In genomic region chr22:38707346-38707745, GRCh38 we compare ENCODE assay signal across 8 cellular contexts. TPM values are rescaled to one million over a fixed set of nuclear protein-coding genes. Genes with fewer than 3 reads are reported as not detected.
A peak's percentile ranks its signal among the peaks of the same experiment; 100 is the strongest.
DNase-seq lines count a peak whose midpoint lies in the region; ATAC-seq, FAIRE-seq and TF ChIP-seq lines count a peak whose summit lies in the region.

No MANE protein-coding gene starts in this region.

- TF ChIP-seq CTCF in heart left ventricle (IDR thresholded peaks at IDR 0.05) = no peak
- TF ChIP-seq CTCF in activated CD8-positive, alpha-beta T cell treated with anti-CD3 and anti-CD28 coated beads for 36 hours (IDR thresholded peaks at IDR 0.05) = no peak
- TF ChIP-seq CTCF in kidney epithelial cell (IDR thresholded peaks at IDR 0.05; ENCODE audit: insufficient read depth, low read length, poor library complexity, severe bottlenecking) = no peak

- TF ChIP-seq POLR2A in heart left ventricle (IDR thresholded peaks at IDR 0.05) = no peak

- H3K27me3 ChIP-seq in heart left ventricle (no peaks in the 10 kb centered on the region), kidney epithelial cell (ENCODE audit: control insufficient read depth, insufficient read depth, low read length) (no peaks in the 10 kb centered on the region)

- no peaks in the 10 kb centered on the region for H3K9me3 Mint-ChIP-seq in activated CD8-positive, alpha-beta T cell treated with anti-CD3 and anti-CD28 coated beads for 36 hours

- H3K27me3 Mint-ChIP-seq in activated CD8-positive, alpha-beta T cell treated with anti-CD3 and anti-CD28 coated beads for 36 hours = no peaks in the 10 kb centered on the region

- H3K36me3 Mint-ChIP-seq in activated CD8-positive, alpha-beta T cell treated with anti-CD3 and anti-CD28 coated beads for 36 hours (ENCODE audit: low read depth) = peaks cover 41% of the 10 kb centered on the region

- H3K36me3 ChIP-seq in heart left ventricle = peaks cover 0 to 24% (median 10%) of the 10 kb centered on the region in 9 donors
- no peaks in the 10 kb centered on the region for H3K36me3 ChIP-seq in kidney epithelial cell (ENCODE audit: control insufficient read depth, insufficient read depth, low read length)

- DNase-seq in heart left ventricle (no peak), left cardiac atrium (no peak), kidney epithelial cell (ENCODE audit: low read depth) (peak; percentile 41), urothelium cell line (ENCODE audit: low spot score) (no peak), substantia nigra (lab: John Stamatoyannopoulos, UW) (no peak)
- no peak for DNase-seq in activated CD8-positive, alpha-beta T cell treated with anti-CD3 and anti-CD28 coated beads for 36 hours

- peaks cover 0 to 52% (median 36%) of the 10 kb centered on the region in 12 donors for H3K4me1 ChIP-seq in heart left ventricle

- H3K4me3 Mint-ChIP-seq in activated CD8-positive, alpha-beta T cell treated with anti-CD3 and anti-CD28 coated beads for 36 hours = peak overlapping the region; percentile 88

- H3K9me3 ChIP-seq in heart left ventricle = no peaks in the 10 kb centered on the region

- POLR2A ChIA-PET in activated CD8-positive, alpha-beta T cell treated with anti-CD3 and anti-CD28 coated beads for 36 hours (lab: Charles Lee) = interaction anchor here (0.9 to 41.0 kb wide), 6 partner anchors 8 to 214 kb away, joined by 4 to 905 read pairs (median 8); partner anchors contain the start of genes SUN2 and TOMM22

- 40 to 46% (median 40%) methylated on average over 2 of the region's 2 CpGs for WGBS in heart left ventricle, 4 donors

- H3K4me1 Mint-ChIP-seq in activated CD8-positive, alpha-beta T cell treated with anti-CD3 and anti-CD28 coated beads for 36 hours (ENCODE audit: low read depth) = peaks cover 52% of the 10 kb centered on the region

- CTCF ChIA-PET in activated CD8-positive, alpha-beta T cell treated with anti-CD3 and anti-CD28 coated beads for 36 hours (lab: Charles Lee) = interaction anchor here (0.9 to 2.9 kb wide), 7 partner anchors 18 to 59 kb away, joined by 3 to 18 read pairs (median 4); partner anchors contain the start of gene TOMM22

- FAIRE-seq in urothelium cell line (lab: Jason Lieb, UNC) = peak; percentile 5

- peak overlapping the region; percentile 83 for H3K27ac Mint-ChIP-seq in activated CD8-positive, alpha-beta T cell treated with anti-CD3 and anti-CD28 coated beads for 36 hours

- H3K4me3 ChIP-seq in heart left ventricle (peak overlapping the region in 9 of 12 donors; percentile 75 to 99 (median 88)), kidney epithelial cell (ENCODE audit: low read depth, low read length) (peak overlapping the region; percentile 98)

- ATAC-seq in heart left ventricle (no peak), left cardiac atrium (no peak), HG03175 (IDR thresholded peaks at IDR 0.05; ENCODE audit: unreplicated experiment) (no peak), HG03159 (IDR thresholded peaks at IDR 0.05; ENCODE audit: unreplicated experiment) (no peak)
- no peak for ATAC-seq in activated CD8-positive, alpha-beta T cell treated with anti-CD3 and anti-CD28 coated beads for 36 hours

- intact Hi-C loops in heart left ventricle (cut with DNase I) (loop anchor here in 3 of 10 donors (5.0 to 10.0 kb wide), 4 partner anchors 45 to 815 kb away; partner anchors contain the start of genes ATF4 (in 1 of the 3), PICK1 (in 1 of the 3) and SUN2 (in 1 of the 3)), left cardiac atrium (cut with DNase I) (no loop called here)
- intact Hi-C loops in activated CD8-positive, alpha-beta T cell treated with anti-CD3 and anti-CD28 coated beads for 36 hours (cut with micrococcal nuclease) = loop anchor here (10.0 kb wide), 1 partner anchor 47 kb away; the partner anchor contains the start of gene SUN2

- H3K27ac ChIP-seq in heart left ventricle = peak overlapping the region in 5 of 12 donors; percentile 44 to 97 (median 95)
- no peak overlapping the region for H3K27ac ChIP-seq in substantia nigra (ENCODE audit: low read depth, low read length, poor library complexity, severe bottlenecking)

RNA-seq across cellular contexts. Expression of gene GTPBP1, which starts 1.6 kb away (rescaled TPM):
- total RNA-seq in heart left ventricle (10 to 100 TPM; 23.7 to 45.3 (median 28.1) TPM), left cardiac atrium (10 to 100 TPM; 25.1 to 33.5 TPM), kidney epithelial cell (33.0 and 35.4 TPM in 2 replicates)
- polyA plus RNA-seq in heart left ventricle = 10 to 100 TPM; 15.6 to 21.6 TPM
- total RNA-seq in activated CD8-positive, alpha-beta T cell treated with anti-CD3 and anti-CD28 coated beads for 36 hours = 10 to 100 TPM; 93.3 to 97.6 TPM

RNA-seq across cellular contexts. Expression of gene JOSD1, which starts 6.6 kb away (rescaled TPM):
- total RNA-seq in heart left ventricle (10 to 100 TPM; 14.7 to 34.0 (median 22.8) TPM), left cardiac atrium (10 to 100 TPM; 22.7 to 33.2 TPM), kidney epithelial cell (97.3 and 110 TPM in 2 replicates)
- 10 to 100 TPM in 1 of 2 donors, 1 to 10 TPM in 1; 7.8 to 33.9 TPM for polyA plus RNA-seq in heart left ventricle
- 10 to 100 TPM; 84.7 to 88.1 TPM for total RNA-seq in activated CD8-positive, alpha-beta T cell treated with anti-CD3 and anti-CD28 coated beads for 36 hours

RNA-seq across cellular contexts. Expression of gene TOMM22, which starts 25.6 kb away (rescaled TPM):
- total RNA-seq in heart left ventricle (10 to 100 TPM; 37.1 to 82.1 (median 71.6) TPM), left cardiac atrium (10 to 100 TPM; 56.0 to 67.2 TPM), kidney epithelial cell (56.4 and 76.7 TPM in 2 replicates)
- polyA plus RNA-seq in heart left ventricle = 10 to 100 TPM; 32.3 to 45.6 TPM
- total RNA-seq in activated CD8-positive, alpha-beta T cell treated with anti-CD3 and anti-CD28 coated beads for 36 hours = 100 to 1,000 TPM; 155 to 158 TPM

RNA-seq across cellular contexts. Expression of gene SUN2, which starts 48.5 kb away (rescaled TPM):
- total RNA-seq in heart left ventricle = 100 to 1,000 TPM in 6 of 9 donors, 10 to 100 TPM in 3; 75.2 to 405 (median 125) TPM
- 100 to 1,000 TPM in 1 of 2 donors, 10 to 100 TPM in 1; 41.3 to 203 TPM for polyA plus RNA-seq in heart left ventricle
- 100 to 1,000 TPM; 109 to 133 TPM for total RNA-seq in left cardiac atrium
- total RNA-seq in activated CD8-positive, alpha-beta T cell treated with anti-CD3 and anti-CD28 coated beads for 36 hours = 100 to 1,000 TPM; 101 to 107 TPM
- 84.5 and 105 TPM in 2 replicates for total RNA-seq in kidney epithelial cell

RNA-seq across cellular contexts. Expression of gene CBY1, which starts 50.9 kb away (rescaled TPM):
- total RNA-seq in heart left ventricle = 10 to 100 TPM; 24.1 to 47.1 (median 37.9) TPM
- polyA plus RNA-seq in heart left ventricle = 10 to 100 TPM; 43.7 to 71.7 TPM
- total RNA-seq in left cardiac atrium = 10 to 100 TPM; 36.0 to 39.1 TPM
- 10 to 100 TPM; 15.6 to 15.7 TPM for total RNA-seq in activated CD8-positive, alpha-beta T cell treated with anti-CD3 and anti-CD28 coated beads for 36 hours
- 23.7 and 25.0 TPM in 2 replicates for total RNA-seq in kidney epithelial cell
